11 cellular contexts compared by ENCODE assay signal in genomic region chr7:123190109-123190831, GRCh38. TPM values are rescaled to one million over a fixed set of nuclear protein-coding genes. Genes with fewer than 3 reads are reported as not detected.
DNase-seq lines count a peak whose midpoint lies in the region; ATAC-seq and TF ChIP-seq lines count a peak whose summit lies in the region.
"Had no signal": no experiment of that assay in that cellular context is flagged by ENCODE, and none has a peak within 500 bp of the region (broad histone marks: within the 10 kb centered on the region; RNA-seq: fewer than 3 reads in every experiment).

No MANE protein-coding gene starts in this region.

- no peaks in the 10 kb centered on the region for H3K36me3 Mint-ChIP-seq in activated CD4-positive, alpha-beta memory T cell treated with anti-CD3 and anti-CD28 coated beads for 36 hours
- H3K36me3 Mint-ChIP-seq: activated naive CD8-positive, alpha-beta T cell treated with anti-CD3 and anti-CD28 coated beads for 36 hours had no signal

- POLR2A ChIA-PET in activated CD4-positive, alpha-beta memory T cell treated with anti-CD3 and anti-CD28 coated beads for 36 hours (lab: Charles Lee): no interaction called here

- no peaks in the 10 kb centered on the region for H3K27me3 Mint-ChIP-seq in activated CD4-positive, alpha-beta memory T cell treated with anti-CD3 and anti-CD28 coated beads for 36 hours
- H3K27me3 Mint-ChIP-seq: activated naive CD8-positive, alpha-beta T cell treated with anti-CD3 and anti-CD28 coated beads for 36 hours; stimulated activated naive CD8-positive, alpha-beta T cell treated with anti-CD3 and anti-CD28 coated beads, Interleukin-15, Interleukin-2, amounts not matched to agents 100 ng/mL and 50 ng/mL, for 24 hours had no signal

- no peak overlapping the region for H3K27ac Mint-ChIP-seq in activated CD4-positive, alpha-beta memory T cell treated with anti-CD3 and anti-CD28 coated beads for 36 hours
- H3K27ac Mint-ChIP-seq: activated naive CD8-positive, alpha-beta T cell treated with anti-CD3 and anti-CD28 coated beads for 36 hours; stimulated activated naive CD8-positive, alpha-beta T cell treated with anti-CD3 and anti-CD28 coated beads, Interleukin-15, Interleukin-2, amounts not matched to agents 100 ng/mL and 50 ng/mL, for 24 hours had no signal

- H3K4me3 Mint-ChIP-seq in activated CD4-positive, alpha-beta memory T cell treated with anti-CD3 and anti-CD28 coated beads for 36 hours: no peak overlapping the region
- H3K4me3 Mint-ChIP-seq: activated naive CD8-positive, alpha-beta T cell treated with anti-CD3 and anti-CD28 coated beads for 36 hours; stimulated activated naive CD8-positive, alpha-beta T cell treated with anti-CD3 and anti-CD28 coated beads, Interleukin-15, Interleukin-2, amounts not matched to agents 100 ng/mL and 50 ng/mL, for 24 hours had no signal

- H3K9me3 Mint-ChIP-seq in activated CD4-positive, alpha-beta memory T cell treated with anti-CD3 and anti-CD28 coated beads for 36 hours: peaks cover 2% of the 10 kb centered on the region
- H3K9me3 Mint-ChIP-seq: stimulated activated naive CD8-positive, alpha-beta T cell treated with anti-CD3 and anti-CD28 coated beads, Interleukin-15, Interleukin-2, amounts not matched to agents 100 ng/mL and 50 ng/mL, for 24 hours had no signal

- ATAC-seq in GM18505 (IDR thresholded peaks at IDR 0.05; ENCODE audit: unreplicated experiment): peak; percentile 86
- peak; percentile 92 for ATAC-seq in GM21381 (IDR thresholded peaks at IDR 0.05; ENCODE audit: unreplicated experiment)
- peak; percentile 89 for ATAC-seq in HG03103 (IDR thresholded peaks at IDR 0.05; ENCODE audit: low read depth, unreplicated experiment)

- no peaks in the 10 kb centered on the region for H3K4me1 Mint-ChIP-seq in activated CD4-positive, alpha-beta memory T cell treated with anti-CD3 and anti-CD28 coated beads for 36 hours (ENCODE audit: low read depth)
- H3K4me1 Mint-ChIP-seq: activated naive CD8-positive, alpha-beta T cell treated with anti-CD3 and anti-CD28 coated beads for 36 hours had no signal

- peak; percentile 28 for DNase-seq in activated CD4-positive, alpha-beta memory T cell treated with anti-CD3 and anti-CD28 coated beads for 36 hours
- DNase-seq in NCI-H2107 (lab: John Stamatoyannopoulos, UW) (no peak), DMS153 treated with DMSO at 0.1 percent for 48 hours (lab: John Stamatoyannopoulos, UW; ENCODE audit: unreplicated experiment) (no peak), ACHN (no peak), NCI-H146 treated with DMSO at 0.1 percent for 48 hours (lab: John Stamatoyannopoulos, UW; ENCODE audit: unreplicated experiment) (no peak)
- DNase-seq: activated naive CD8-positive, alpha-beta T cell treated with anti-CD3 and anti-CD28 coated beads for 36 hours; T1000 had no signal

- CTCF ChIA-PET in activated CD4-positive, alpha-beta memory T cell treated with anti-CD3 and anti-CD28 coated beads for 36 hours (lab: Charles Lee): no interaction called here

- no peak for TF ChIP-seq POLR2A in GM18505 (IDR thresholded peaks at IDR 0.05; ENCODE audit: borderline replicate concordance, extremely low read depth, insufficient read depth, insufficient read length)

- in situ Hi-C loops in ACHN (cut with HindIII; ENCODE audit: low pct_ligation_motif_present, low pct_unique_long_range_greater_than_20kb, low sequenced_read_pairs): no loop called here

- intact Hi-C loops in activated CD4-positive, alpha-beta memory T cell treated with anti-CD3 and anti-CD28 coated beads for 36 hours (cut with micrococcal nuclease): no loop called here

RNA-seq across cellular contexts. Expression of gene SLC13A1, which starts 9.5 kb away (rescaled TPM):
- not detected for total RNA-seq in activated CD4-positive, alpha-beta memory T cell treated with anti-CD3 and anti-CD28 coated beads for 36 hours
- total RNA-seq: activated naive CD8-positive, alpha-beta T cell treated with anti-CD3 and anti-CD28 coated beads for 36 hours had no signal
